In the genomic region with DNA sequence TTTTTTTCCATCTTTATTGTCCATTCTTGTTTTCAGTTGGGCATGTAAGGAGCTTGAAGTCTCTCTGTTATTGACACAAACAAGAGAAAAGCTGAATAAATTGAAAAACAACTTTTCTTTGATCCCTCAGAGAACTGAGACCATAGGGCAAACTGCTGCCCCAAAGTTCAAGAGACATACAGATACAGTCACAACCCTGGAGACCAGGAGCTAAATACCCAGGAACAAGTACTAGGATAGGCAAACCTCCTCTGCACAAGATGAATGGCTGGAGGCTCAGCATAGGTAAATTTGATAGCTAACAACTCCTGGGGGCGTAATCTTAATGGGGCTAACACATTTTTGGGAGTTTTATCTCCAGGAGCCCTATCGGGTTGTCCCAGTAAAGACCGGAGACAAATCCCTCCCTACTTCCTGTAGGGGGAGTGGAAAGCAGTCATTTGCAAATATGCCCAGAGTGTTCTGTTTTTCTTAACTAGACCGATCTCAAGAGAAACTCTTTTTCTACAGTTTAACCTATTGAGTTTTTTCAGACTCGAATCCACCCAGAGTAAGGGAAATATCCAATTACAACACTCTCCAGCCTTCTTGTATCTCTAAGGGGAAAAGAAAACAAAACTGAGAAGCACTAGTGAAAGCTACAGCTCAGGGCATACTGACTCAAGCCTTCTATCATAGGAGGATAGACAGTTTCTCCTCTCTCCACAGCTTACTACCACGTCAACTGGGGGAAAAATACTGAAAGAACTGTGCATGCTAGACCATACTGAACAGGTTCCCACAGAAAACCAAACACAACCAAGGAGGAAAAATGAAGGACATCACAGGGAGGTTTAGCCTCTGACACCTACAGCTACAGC, we compare ENCODE assay signal across 9 cellular contexts. TPM values are rescaled to one million over a fixed set of nuclear protein-coding genes. Genes with fewer than 3 reads are reported as not detected.
DNase-seq lines count a peak whose midpoint lies in the region; ATAC-seq, FAIRE-seq and TF ChIP-seq lines count a peak whose summit lies in the region.
"Had no signal": no experiment of that assay in that cellular context is flagged by ENCODE, and none has a peak within 500 bp of the region (broad histone marks: within the 10 kb centered on the region; RNA-seq: fewer than 3 reads in every experiment).

No MANE protein-coding gene starts in this region.

- ATAC-seq in GM18858 (IDR thresholded peaks at IDR 0.05; ENCODE audit: unreplicated experiment), result peak; percentile 68
- ATAC-seq in HG02610 (IDR thresholded peaks at IDR 0.05; ENCODE audit: unreplicated experiment), result peak; percentile 73

- no peaks in the 10 kb centered on the region for H3K4me1 ChIP-seq in keratinocyte (ENCODE audit: control insufficient read depth, extremely low read depth, insufficient read depth, low read length)

- no peak overlapping the region for H3K9ac ChIP-seq in keratinocyte (ENCODE audit: control insufficient read depth, extremely low read depth, insufficient read depth, low read length)

- DNase-seq in OCI-M2 (lab: John Stamatoyannopoulos, UW; ENCODE audit: unreplicated experiment), result peak; percentile 7
- DNase-seq in keratinocyte (ENCODE audit: low read depth, low spot score), result no peak
- DNase-seq in effector CD4-positive, alpha-beta T cell, result no peak
- no peak for DNase-seq in HuH-7.5 (ENCODE audit: low spot score)
- DNase-seq in RPMI8226, result no peak
- no peak for DNase-seq in NCI-H526 (lab: John Stamatoyannopoulos, UW)
- DNase-seq: right cardiac atrium had no signal

- H3K4me3 ChIP-seq in keratinocyte (ENCODE audit: control insufficient read depth in 2 of 3, extremely low read depth in 1 of 3, insufficient read depth in 2 of 3, low read depth in 1 of 3, low read length in 3 of 3), result no peak overlapping the region

- H3K9me3 ChIP-seq in keratinocyte (ENCODE audit: control insufficient read depth, low read depth, low read length), result no peaks in the 10 kb centered on the region

- FAIRE-seq in keratinocyte (lab: Jason Lieb, UNC), result no peak

- peak overlapping the region; percentile 46 for H3K4me2 ChIP-seq in keratinocyte (ENCODE audit: control insufficient read depth, extremely low read depth, insufficient read depth, low read depth, low read length)

- peak in 1 of 3 experiments; percentile 6 for TF ChIP-seq CTCF in keratinocyte (optimal IDR thresholded peaks at IDR 0.05 in 1 of 3, IDR thresholded peaks at IDR 0.05 in 1 of 3, conservative IDR thresholded peaks at IDR 0.05 in 1 of 3; ENCODE audit: extremely low read depth in 1 of 3, insufficient read depth in 2 of 3, low read length in 3 of 3)

- no peaks in the 10 kb centered on the region for H3K27me3 ChIP-seq in keratinocyte (ENCODE audit: control insufficient read depth, extremely low read depth, insufficient read depth, low read length)

- peak overlapping the region; percentile 72 for H2AFZ ChIP-seq in keratinocyte (ENCODE audit: control insufficient read depth, low read length)

- no peaks in the 10 kb centered on the region for H3K9me1 ChIP-seq in keratinocyte (ENCODE audit: control insufficient read depth, extremely low read depth, insufficient read depth, low read length)

- no peaks in the 10 kb centered on the region for H3K79me2 ChIP-seq in keratinocyte (ENCODE audit: control insufficient read depth, insufficient read depth, low read length)

- no peaks in the 10 kb centered on the region for H4K20me1 ChIP-seq in keratinocyte (ENCODE audit: control insufficient read depth, extremely low read depth, insufficient read depth, low read length)

- H3K36me3 ChIP-seq in keratinocyte (ENCODE audit: control insufficient read depth in 2 of 2, extremely low read depth in 1 of 2, insufficient read depth in 2 of 2, low read length in 2 of 2), result no peaks in the 10 kb centered on the region

- no peak overlapping the region for H3K27ac ChIP-seq in keratinocyte (ENCODE audit: control insufficient read depth, insufficient read depth, low read length)

- dilution Hi-C loops in keratinocyte (cut with MboI; ENCODE audit: extremely low pct_ligation_motif_present, low sequenced_read_pairs), result no loop called here

RNA-seq across cellular contexts. Expression of a gene that starts 23.1 kb away (rescaled TPM):
- polyA plus RNA-seq in keratinocyte, result not detected in 3 replicates
- polyA plus RNA-seq in keratinocyte (2011; ENCODE audit: low read depth), result not detected
- not detected in 2 replicates for polyA plus RNA-seq in keratinocyte (2011; cell fraction: cytosol; rRNA removed)
- not detected in 2 replicates for polyA plus RNA-seq in keratinocyte (2011; cell fraction: nucleus; rRNA removed)
- not detected in 2 replicates for polyA plus RNA-seq in keratinocyte (2012; ENCODE audit: low replicate concordance)
- polyA minus RNA-seq in keratinocyte, result 0.46 TPM in 1 of 3 replicates, not detected in the others
- polyA minus RNA-seq in keratinocyte (2011; cell fraction: cytosol; rRNA and poly(A)+ RNA removed), result not detected
- polyA minus RNA-seq in keratinocyte (2011; cell fraction: nucleus; rRNA and poly(A)+ RNA removed), result not detected in 2 replicates
- polyA plus RNA-seq: right cardiac atrium had no signal

RNA-seq across cellular contexts. Expression of a gene that starts 25.3 kb away (rescaled TPM):
- not detected in 3 replicates for polyA plus RNA-seq in keratinocyte
- not detected for polyA plus RNA-seq in keratinocyte (2011; ENCODE audit: low read depth)
- not detected in 2 replicates for polyA plus RNA-seq in keratinocyte (2011; cell fraction: cytosol; rRNA removed)
- polyA plus RNA-seq in keratinocyte (2011; cell fraction: nucleus; rRNA removed), result not detected in 2 replicates
- 0.38 TPM in 1 of 2 replicates, not detected in the other for polyA plus RNA-seq in keratinocyte (2012; ENCODE audit: low replicate concordance)
- not detected in 3 replicates for polyA minus RNA-seq in keratinocyte
- polyA minus RNA-seq in keratinocyte (2011; cell fraction: cytosol; rRNA and poly(A)+ RNA removed), result not detected
- polyA minus RNA-seq in keratinocyte (2011; cell fraction: nucleus; rRNA and poly(A)+ RNA removed), result not detected in 2 replicates
- polyA plus RNA-seq: right cardiac atrium had no signal

RNA-seq across cellular contexts. Expression of a gene that starts 34.2 kb away (rescaled TPM):
- 35.5 to 45.2 TPM (median 39.2 TPM) in 3 replicates for polyA plus RNA-seq in keratinocyte
- polyA plus RNA-seq in keratinocyte (2011; ENCODE audit: low read depth), result 24.1 TPM
- 41.0 and 42.3 TPM in 2 replicates for polyA plus RNA-seq in keratinocyte (2011; cell fraction: cytosol; rRNA removed)
- polyA plus RNA-seq in keratinocyte (2011; cell fraction: nucleus; rRNA removed), result 50.8 and 59.0 TPM in 2 replicates
- polyA plus RNA-seq in keratinocyte (2012; ENCODE audit: low replicate concordance), result 27.4 and 32.6 TPM in 2 replicates
- polyA minus RNA-seq in keratinocyte, result 16.1 to 23.7 TPM (median 17.2 TPM) in 3 replicates
- polyA minus RNA-seq in keratinocyte (2011; cell fraction: cytosol; rRNA and poly(A)+ RNA removed), result 20.0 TPM
- 23.0 and 23.3 TPM in 2 replicates for polyA minus RNA-seq in keratinocyte (2011; cell fraction: nucleus; rRNA and poly(A)+ RNA removed)
